In the genomic region with DNA sequence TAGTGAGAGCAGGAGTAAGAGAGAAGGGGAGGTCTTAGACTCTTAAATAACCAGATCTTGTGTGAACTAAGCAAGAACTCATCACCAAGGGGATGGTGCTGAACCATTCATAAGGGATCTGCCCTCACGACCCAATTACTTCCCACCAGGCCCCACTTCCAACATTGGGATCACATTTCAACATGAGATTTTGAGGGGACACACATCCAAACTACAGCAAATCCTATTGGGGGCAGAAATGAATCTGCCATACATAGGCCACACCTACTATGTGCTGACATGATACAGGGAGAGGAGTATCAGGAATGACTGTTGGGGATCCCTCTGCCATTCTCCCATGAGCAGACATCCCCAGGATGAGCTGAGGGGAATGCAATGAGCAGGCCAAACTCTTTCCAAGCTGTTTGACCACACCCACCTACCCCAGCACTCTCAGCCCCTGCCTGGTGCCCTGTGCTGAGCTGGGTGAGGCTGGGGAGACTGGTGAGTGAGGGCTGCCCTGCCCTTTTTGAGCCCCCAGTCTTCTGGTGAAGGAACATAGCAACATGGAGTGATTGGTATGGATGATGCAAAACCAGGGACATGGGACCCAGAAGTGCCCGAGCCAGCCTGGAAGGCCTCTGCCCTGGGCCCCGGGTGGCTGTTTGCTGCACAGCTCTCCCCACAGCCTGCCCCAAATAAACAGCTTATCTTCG, we compare ENCODE assay signal across 9 cellular contexts. TPM values are rescaled to one million over a fixed set of nuclear protein-coding genes. Genes with fewer than 3 reads are reported as not detected.
A peak's percentile ranks its signal among the peaks of the same experiment; 100 is the strongest.
DNase-seq lines count a peak whose midpoint lies in the region; ATAC-seq and TF ChIP-seq lines count a peak whose summit lies in the region.
"Had no signal": no experiment of that assay in that cellular context is flagged by ENCODE, and none has a peak within 500 bp of the region (broad histone marks: within the 10 kb centered on the region; RNA-seq: fewer than 3 reads in every experiment).

No MANE protein-coding gene starts in this region.

- intact Hi-C loops in PC-9 (cut with micrococcal nuclease; ENCODE audit: unreplicated experiment) = no loop called here
- intact Hi-C loops in prostate gland (cut with DNase I) = loop anchor here (5.0 kb wide), 1 partner anchor 173 kb away; no protein-coding TSS in a partner anchor

- no peak for ATAC-seq in GM18520 (IDR thresholded peaks at IDR 0.05; ENCODE audit: unreplicated experiment)

- DNase-seq in PC-9 = no peak
- DNase-seq in epithelial cell of proximal tubule (ENCODE audit: low read depth) = no peak
- no peak for DNase-seq in prostate gland (ENCODE audit: low spot score)
- no peak for DNase-seq in HCEC 1CT
- no peak for DNase-seq in AG08396 (ENCODE audit: low spot score)
- no peak for DNase-seq in GF-D8 (lab: John Stamatoyannopoulos, UW)
- DNase-seq: uterus had no signal

- H2AFZ ChIP-seq in PC-9 = peak overlapping the region; percentile 90; the same call in 1 of the 2 replicates

- WGBS in prostate gland = 54% methylated on average over 4 of the region's 4 CpGs

- POLR2A ChIA-PET in PC-9 (lab: Charles Lee; ENCODE audit: unreplicated experiment) = no interaction called here

- H3K4me2 ChIP-seq in PC-9 = peak overlapping the region; percentile 97

- H4K20me1 ChIP-seq in PC-9 (ENCODE audit: insufficient read depth) = no peaks in the 10 kb centered on the region

- H3K27me3 ChIP-seq in PC-9 (ENCODE audit: insufficient read depth, low read depth) (no peaks in the 10 kb centered on the region), prostate gland (replicated peaks; ENCODE audit: insufficient read depth) (no peaks in the 10 kb centered on the region)
- H3K27me3 ChIP-seq: uterus had no signal

- H3K27ac ChIP-seq in PC-9 = no peak overlapping the region
- peak overlapping the region; percentile 85 to 92 for H3K27ac ChIP-seq in prostate gland

- TF ChIP-seq CTCF in GM12875 (IDR thresholded peaks at IDR 0.05; ENCODE audit: borderline replicate concordance, insufficient read depth, low read depth, low read length) = no peak
- TF ChIP-seq CTCF in PC-9 (conservative IDR thresholded peaks at IDR 0.05) = no peak
- no peak for TF ChIP-seq CTCF in epithelial cell of proximal tubule (conservative IDR thresholded peaks at IDR 0.05; ENCODE audit: low read depth, low read length)
- TF ChIP-seq CTCF in prostate gland (IDR thresholded peaks at IDR 0.05) = no peak

- H3K9me3 ChIP-seq in PC-9 (ENCODE audit: insufficient read depth, low read depth) (no peaks in the 10 kb centered on the region), prostate gland (no peaks in the 10 kb centered on the region)
- H3K9me3 ChIP-seq: uterus had no signal

- peaks cover 32% of the 10 kb centered on the region for H3K79me2 ChIP-seq in PC-9 (ENCODE audit: low read depth)

- H3K4me1 ChIP-seq in PC-9 (replicated peaks; ENCODE audit: insufficient read depth) (peaks cover 20% of the 10 kb centered on the region), prostate gland (replicated peaks) (no peaks in the 10 kb centered on the region)

- no peaks in the 10 kb centered on the region for H3K9me2 ChIP-seq in PC-9 (ENCODE audit: insufficient read depth)

- peaks cover 8% of the 10 kb centered on the region for H3F3A ChIP-seq in PC-9 (ENCODE audit: insufficient read depth, low read depth)

- TF ChIP-seq POLR2A in prostate gland (IDR thresholded peaks at IDR 0.05) = no peak

- no TSS peak for BruUV-seq in PC-9 (replicated peaks; lab: Mats Ljungman, UMichigan)

- H3K36me3 ChIP-seq in PC-9 (ENCODE audit: low read depth) (peaks cover 11% of the 10 kb centered on the region; the same call in 1 of the 2 replicates), prostate gland (peaks cover 0 to 8% of the 10 kb centered on the region in 2 donors)
- H3K36me3 ChIP-seq: uterus had no signal

- H3K4me3 ChIP-seq in GM12875 (ENCODE audit: low read depth, low read length) (peak overlapping the region; percentile 62), PC-9 (peak overlapping the region; percentile 73), epithelial cell of proximal tubule (ENCODE audit: low read depth, low read length) (peak overlapping the region; percentile 79), prostate gland (no peak overlapping the region)

- CTCF ChIA-PET in PC-9 (lab: Charles Lee) = interaction anchor here (0.6 kb wide), 1 partner anchor 368 kb away, joined by 4 read pairs; no protein-coding TSS in a partner anchor

RNA-seq across cellular contexts. Expression of a gene that starts 1.2 kb away (rescaled TPM):
- total RNA-seq in PC-9 (2021) (51.5 and 64.6 TPM in 2 replicates), epithelial cell of proximal tubule (18.2 and 35.8 TPM in 2 replicates), prostate gland (1 to 10 TPM in 1 of 2 donors, under 1 TPM in 1; 0.46 to 4.8 TPM)

RNA-seq across cellular contexts. Expression of a gene that starts 27.6 kb away (rescaled TPM):
- total RNA-seq in PC-9 (2021) = 13.1 and 15.2 TPM in 2 replicates
- 45.4 and 60.7 TPM in 2 replicates for total RNA-seq in epithelial cell of proximal tubule
- 100 to 1,000 TPM in 1 of 2 donors, 10 to 100 TPM in 1; 47.6 to 115 TPM for total RNA-seq in prostate gland

RNA-seq across cellular contexts. Expression of a gene that starts 32.3 kb away (rescaled TPM):
- not detected in 2 replicates for total RNA-seq in PC-9 (2021)
- not detected in 2 replicates for total RNA-seq in epithelial cell of proximal tubule
- under 1 TPM in 1 of 2 donors, not detected in 1; 0.68 TPM for total RNA-seq in prostate gland

RNA-seq across cellular contexts. Expression of a gene that starts 40.1 kb away (rescaled TPM):
- 51.5 and 58.2 TPM in 2 replicates for total RNA-seq in PC-9 (2021)
- total RNA-seq in epithelial cell of proximal tubule = 39.0 and 50.2 TPM in 2 replicates
- 10 to 100 TPM; 35.1 to 52.9 TPM for total RNA-seq in prostate gland

RNA-seq across cellular contexts. Expression of a gene that starts 45.3 kb away (rescaled TPM):
- 15.0 and 16.0 TPM in 2 replicates for total RNA-seq in PC-9 (2021)
- 7.0 and 10.3 TPM in 2 replicates for total RNA-seq in epithelial cell of proximal tubule
- total RNA-seq in prostate gland = 10 to 100 TPM; 16.2 to 20.6 TPM

Comparison
In these comparisons a context has a peak if more than half of its experiments do, and no peak if none do; other contexts are left out.
1. H3K4me3 ChIP-seq: peak in GM12875 (single experiment), PC-9 (single experiment) and epithelial cell of proximal tubule (single experiment); none in prostate gland (0 of 2).